Comparison of ENCODE assay signal across 8 cellular contexts in genomic region chr9:19174127-19174921, GRCh38. TPM values are rescaled to one million over a fixed set of nuclear protein-coding genes. Genes with fewer than 3 reads are reported as not detected.
DNase-seq lines count a peak whose midpoint lies in the region; ATAC-seq and TF ChIP-seq lines count a peak whose summit lies in the region.

No MANE protein-coding gene starts in this region.

- H3K27ac ChIP-seq in DOHH2 (ENCODE audit: low read depth, low read length) (no peak overlapping the region), fibroblast of lung (ENCODE audit: insufficient read depth, low read length) (peak overlapping the region; percentile 43), neural cell (ENCODE audit: low read length) (no peak overlapping the region)

- H3K4me3 ChIP-seq in DOHH2 (ENCODE audit: low read length) (no peak overlapping the region), fibroblast of lung (replicated peaks in 1 of 4; ENCODE audit: control extremely low read depth in 1 of 4, insufficient read depth in 1 of 4, low read depth in 3 of 4, low read length in 4 of 4) (no peak overlapping the region), neural cell (ENCODE audit: low read length) (no peak overlapping the region)

- H3K4me1 ChIP-seq in DOHH2 (ENCODE audit: control insufficient read depth, low read length) (0 out of 2 replicates have a peak, but pooled peaks cover 3% of the 10 kb centered on the region), fibroblast of lung (ENCODE audit: control insufficient read depth, extremely low read depth, insufficient read depth, low read length) (no peaks in the 10 kb centered on the region)

- no peaks in the 10 kb centered on the region for H3K9me2 ChIP-seq in DOHH2 (replicated peaks; ENCODE audit: control insufficient read depth, low read length)
- no peaks in the 10 kb centered on the region for H3K9me2 ChIP-seq in neural cell (ENCODE audit: insufficient read depth, low read length)

- H3F3A ChIP-seq in DOHH2 (ENCODE audit: control insufficient read depth, insufficient read depth) (no peaks in the 10 kb centered on the region), neural cell (ENCODE audit: insufficient read depth, low read length, poor library complexity, severe bottlenecking) (no peaks in the 10 kb centered on the region)

- H3K4me2 ChIP-seq in DOHH2 (ENCODE audit: low read length) (no peak overlapping the region), fibroblast of lung (ENCODE audit: extremely low read depth, insufficient read depth, low read length) (peak overlapping the region; percentile 23), neural cell (ENCODE audit: low read length) (no peak overlapping the region)

- H2AFZ ChIP-seq in fibroblast of lung (ENCODE audit: low read length) (peak overlapping the region; percentile 92), neural cell (ENCODE audit: low read depth, low read length) (no peak overlapping the region)

- H3K27me3 ChIP-seq in DOHH2 (ENCODE audit: control insufficient read depth, low read length), result no peaks in the 10 kb centered on the region
- no peaks in the 10 kb centered on the region for H3K27me3 ChIP-seq in fibroblast of lung (ENCODE audit: control insufficient read depth, insufficient read depth, low read length)
- no peaks in the 10 kb centered on the region for H3K27me3 ChIP-seq in neural cell (ENCODE audit: insufficient read depth, low read depth, low read length)

- H3K79me2 ChIP-seq in DOHH2 (ENCODE audit: control insufficient read depth, low read length) (no peaks in the 10 kb centered on the region), fibroblast of lung (ENCODE audit: control insufficient read depth, insufficient read depth, low read length) (no peaks in the 10 kb centered on the region), neural cell (replicated peaks; ENCODE audit: insufficient read depth, low read length) (no peaks in the 10 kb centered on the region)

- no peak for TF ChIP-seq EP300 in neural cell (conservative IDR thresholded peaks at IDR 0.05; ENCODE audit: poor library complexity, severe bottlenecking)

- H3K9ac ChIP-seq in fibroblast of lung (ENCODE audit: insufficient read depth, low read length) (no peak overlapping the region), neural cell (ENCODE audit: low read length) (no peak overlapping the region)

- TF ChIP-seq RAD21 in neural cell (conservative IDR thresholded peaks at IDR 0.05), result peak; percentile 56

- peak; percentile 60 for DNase-seq in NCI-H526 treated with DMSO at 0.1 percent for 48 hours (lab: John Stamatoyannopoulos, UW)
- peak; percentile 26 for DNase-seq in activated T-cell treated with anti-CD3 and anti-CD28 coated beads for 48 hours (ENCODE audit: low read depth)
- DNase-seq in fibroblast of lung (ENCODE audit: low read depth in 2 of 2), result peak; percentile 78 to 94
- no peak for DNase-seq in NCI-H187 treated with DMSO at 0.1 percent for 48 hours (lab: John Stamatoyannopoulos, UW)

- H4K20me1 ChIP-seq in DOHH2 (ENCODE audit: control insufficient read depth, insufficient read depth, low read depth, low read length) (no peaks in the 10 kb centered on the region), fibroblast of lung (ENCODE audit: control insufficient read depth, extremely low read depth, insufficient read depth, low read length) (no peaks in the 10 kb centered on the region), neural cell (ENCODE audit: insufficient read depth) (no peaks in the 10 kb centered on the region)

- H3K36me3 ChIP-seq in DOHH2 (ENCODE audit: control insufficient read depth, low read length) (no peaks in the 10 kb centered on the region), fibroblast of lung (ENCODE audit: control insufficient read depth, insufficient read depth, low read length) (no peaks in the 10 kb centered on the region), neural cell (ENCODE audit: insufficient read depth, low read length) (no peaks in the 10 kb centered on the region)

- H3K9me3 ChIP-seq in DOHH2 (ENCODE audit: control insufficient read depth, insufficient read depth, low read length) (no peaks in the 10 kb centered on the region), fibroblast of lung (ENCODE audit: control insufficient read depth, insufficient read depth, low read depth, low read length) (no peaks in the 10 kb centered on the region), neural cell (ENCODE audit: low read length) (no peaks in the 10 kb centered on the region)

- TF ChIP-seq CTCF in DOHH2 (IDR thresholded peaks at IDR 0.05; ENCODE audit: low read depth, low read length, poor library complexity, severe bottlenecking) (peak; percentile 56), fibroblast of lung (conservative IDR thresholded peaks at IDR 0.05 in 1 of 2, IDR thresholded peaks at IDR 0.05 in 1 of 2; ENCODE audit: low read depth in 1 of 2, low read length in 2 of 2) (peak; percentile 30 to 55), neural cell (IDR thresholded peaks at IDR 0.05; ENCODE audit: poor library complexity, severe bottlenecking) (peak; percentile 59)

- ATAC-seq in GM19467 (IDR thresholded peaks at IDR 0.05; ENCODE audit: unreplicated experiment) (peak; percentile 96), HG03439 (IDR thresholded peaks at IDR 0.05; ENCODE audit: unreplicated experiment) (peak; percentile 95)

TF ChIP-seq in neural cell, 6 proteins besides CTCF, POLR2A, EP300 and RAD21:
- TF ChIP-seq EZH2 (IDR thresholded peaks at IDR 0.05; ENCODE audit: borderline replicate concordance, insufficient read depth, low read length, poor library complexity, severe bottlenecking), result no peak
- peak; percentile 42 for TF ChIP-seq SMC3 (conservative IDR thresholded peaks at IDR 0.05; ENCODE audit: poor library complexity)

RNA-seq across cellular contexts. Expression of gene PLIN2, which starts 47.0 kb away (rescaled TPM):
- total RNA-seq in fibroblast of lung, result 384 and 664 TPM in 2 replicates
- polyA plus RNA-seq in fibroblast of lung (129 and 166 TPM in 2 replicates), neural cell (6.7 and 6.9 TPM in 2 replicates)
- 71.5 and 99.2 TPM in 2 replicates for polyA plus RNA-seq in fibroblast of lung (2012)
- polyA minus RNA-seq in fibroblast of lung (ENCODE audit: low replicate concordance) (162 and 214 TPM in 2 replicates), neural cell (3.7 and 3.9 TPM in 2 replicates)

RNA-seq across cellular contexts. Expression of gene DENND4C, which starts 56.2 kb away (rescaled TPM):
- 74.2 and 87.0 TPM in 2 replicates for total RNA-seq in fibroblast of lung
- polyA plus RNA-seq in fibroblast of lung (25.5 and 27.4 TPM in 2 replicates), neural cell (41.9 and 51.8 TPM in 2 replicates)
- polyA plus RNA-seq in fibroblast of lung (2012), result 12.4 and 12.9 TPM in 2 replicates
- polyA minus RNA-seq in fibroblast of lung (ENCODE audit: low replicate concordance) (3.4 and 7.1 TPM in 2 replicates), neural cell (103 and 109 TPM in 2 replicates)
